ENCODE assay signal across 23 cellular contexts in genomic region chr6:13164316-13164715, GRCh38.
DNase-seq lines count a peak whose midpoint lies in the region; ATAC-seq and TF ChIP-seq lines count a peak whose summit lies in the region.
"Had no signal": no experiment of that assay in that cellular context is flagged by ENCODE, and none has a peak within 500 bp of the region (broad histone marks: within the 10 kb centered on the region; RNA-seq: fewer than 3 reads in every experiment).

No MANE protein-coding gene starts in this region.

- H3K4me3 Mint-ChIP-seq in natural killer cell = no peak overlapping the region
- H3K4me3 Mint-ChIP-seq: CD14-positive monocyte; CD8-positive, alpha-beta T cell; HFFc6 had no signal

- H3K27me3 Mint-ChIP-seq in natural killer cell (ENCODE audit: low read depth in 2 of 2) = peaks cover 9 to 23% of the 10 kb centered on the region in 2 donors

- TF ChIP-seq CTCF in natural killer cell (IDR thresholded peaks at IDR 0.05) (no peak), gastrocnemius medialis (IDR thresholded peaks at IDR 0.05 in 4 of 5, conservative IDR thresholded peaks at IDR 0.05 in 1 of 5) (no peak)

- no peak for TF ChIP-seq POLR2A in gastrocnemius medialis (IDR thresholded peaks at IDR 0.05)

- no peaks in the 10 kb centered on the region for H3K36me3 ChIP-seq in duodenal mucosa (ENCODE audit: control insufficient read depth in 1 of 2, insufficient read depth in 2 of 2, low read length in 2 of 2)
- H3K36me3 ChIP-seq in gastrocnemius medialis = no peaks in the 10 kb centered on the region
- H3K36me3 ChIP-seq: BLaER1 had no signal

- H3K9me3 Mint-ChIP-seq in natural killer cell = no peaks in the 10 kb centered on the region
- H3K9me3 Mint-ChIP-seq: CD8-positive, alpha-beta T cell; HFFc6 had no signal

- DNase-seq in NCI-H1417 (lab: John Stamatoyannopoulos, UW) = peak in 2 of 3 experiments; percentile 12 to 48
- DNase-seq in NCI-H1417 treated with DMSO at 0.1 percent for 48 hours (lab: John Stamatoyannopoulos, UW) = no peak
- peak; percentile 50 for DNase-seq in NCI-H69 (lab: John Stamatoyannopoulos, UW)
- DNase-seq in retina = peak; percentile 57
- DNase-seq in natural killer cell = no peak
- DNase-seq in AG08396 (ENCODE audit: low spot score) = no peak
- DNase-seq in gastrocnemius medialis = no peak
- DNase-seq: Calu3; CD8-positive, alpha-beta T cell; DMS53; DND-41; EL; GOT3; H7; HFFc6 had no signal

- H3K27me3 ChIP-seq in duodenal mucosa (ENCODE audit: control insufficient read depth in 1 of 2, insufficient read depth in 2 of 2, low read length in 2 of 2) (no peaks in the 10 kb centered on the region), gastrocnemius medialis (no peaks in the 10 kb centered on the region)
- H3K27me3 ChIP-seq: BLaER1 had no signal

- H3K4me1 Mint-ChIP-seq in natural killer cell = peaks cover 6% of the 10 kb centered on the region in 2 donors

- in situ Hi-C loops in gastrocnemius medialis (cut with MboI; ENCODE audit: low sequenced_read_pairs in 4 of 4) = no loop called here

- ATAC-seq in natural killer cell (no peak), gastrocnemius medialis (no peak)
- ATAC-seq: A549; CD8-positive, alpha-beta T cell; GM12878; HCT116 had no signal

- H3K9ac ChIP-seq in duodenal mucosa (ENCODE audit: low read depth in 1 of 2, low read length in 2 of 2) = no peak overlapping the region
- H3K9ac ChIP-seq: BLaER1 had no signal

- H3K4me3 ChIP-seq in duodenal mucosa (ENCODE audit: low read depth in 1 of 2, low read length in 2 of 2) (peak overlapping the region; percentile 30 to 38), gastrocnemius medialis (no peak overlapping the region)
- H3K4me3 ChIP-seq: A549, BLaER1, GM12878 had no signal

- H3K27ac ChIP-seq in duodenal mucosa (ENCODE audit: low read depth, low read length) = no peak overlapping the region
- no peak overlapping the region for H3K27ac ChIP-seq in gastrocnemius medialis
- H3K27ac ChIP-seq: 22Rv1, A549, BLaER1, HL-60 had no signal

- no peak overlapping the region for H3K27ac Mint-ChIP-seq in natural killer cell
- H3K27ac Mint-ChIP-seq: CD14-positive monocyte; CD8-positive, alpha-beta T cell; HFFc6 had no signal

- H3K9me3 ChIP-seq in duodenal mucosa (ENCODE audit: control insufficient read depth in 1 of 2, low read length in 2 of 2) (no peaks in the 10 kb centered on the region), gastrocnemius medialis (no peaks in the 10 kb centered on the region)
- H3K9me3 ChIP-seq: A549, BLaER1 had no signal

- intact Hi-C loops in natural killer cell (cut with micrococcal nuclease) (no loop called here), gastrocnemius medialis (cut with DNase I; ENCODE audit: low total_unique reads) (no loop called here)

- H3K36me3 Mint-ChIP-seq in natural killer cell = no peaks in the 10 kb centered on the region
- H3K36me3 Mint-ChIP-seq: CD14-positive monocyte; CD8-positive, alpha-beta T cell had no signal

- H3K4me1 ChIP-seq in duodenal mucosa (ENCODE audit: control insufficient read depth in 1 of 2, insufficient read depth in 2 of 2, low read length in 2 of 2) (peaks cover 17 to 18% of the 10 kb centered on the region in 2 donors), gastrocnemius medialis (no peaks in the 10 kb centered on the region)
- H3K4me1 ChIP-seq: A549 had no signal

Comparison
In these comparisons a context has a peak if more than half of its experiments do, and no peak if none do; other contexts are left out.
1. DNase-seq: peak in NCI-H1417 (2 of 3), NCI-H69 (single experiment) and retina (single experiment); none in NCI-H1417 treated with DMSO at 0.1 percent for 48 hours (single experiment), natural killer cell (single experiment), AG08396 (single experiment) and gastrocnemius medialis (0 of 2).
2. H3K4me3 ChIP-seq: peak in duodenal mucosa (2 of 2); none in gastrocnemius medialis (0 of 4).